Comparison of ENCODE assay signal across 8 cellular contexts in the genomic region with DNA sequence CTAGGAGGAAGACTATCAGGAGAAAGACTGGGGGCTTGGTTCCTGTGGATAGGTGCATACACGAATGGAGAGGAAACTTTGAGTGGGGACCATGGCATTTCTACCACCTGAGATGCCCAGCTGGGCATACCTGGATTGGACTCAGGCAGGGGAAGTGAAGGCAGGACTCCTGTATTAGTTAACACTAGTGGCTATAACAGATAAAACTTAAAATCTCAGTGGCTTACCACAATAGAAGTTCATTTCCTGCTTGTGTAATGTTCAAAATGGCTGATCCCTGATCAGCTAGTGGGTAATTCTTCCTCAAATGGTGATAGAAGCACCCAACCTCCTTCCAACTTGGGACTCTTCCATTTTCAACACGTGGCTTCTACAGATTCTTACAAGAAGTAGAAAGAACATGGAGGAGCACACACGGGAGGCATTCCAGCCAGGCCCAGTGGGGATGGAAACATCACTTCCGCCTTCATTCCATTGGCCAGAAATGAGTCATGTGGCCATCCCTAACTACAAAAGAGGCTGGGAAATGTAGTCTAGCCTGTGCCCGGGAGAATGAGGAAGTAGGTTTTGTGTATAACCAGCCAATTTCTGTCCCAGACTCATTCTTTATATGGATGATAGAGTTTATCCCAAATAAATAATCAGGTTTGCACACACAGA.
A peak's percentile ranks its signal among the peaks of the same experiment; 100 is the strongest.
DNase-seq lines count a peak whose midpoint lies in the region; ATAC-seq and TF ChIP-seq lines count a peak whose summit lies in the region.

No MANE protein-coding gene starts in this region.

- 59 to 60% methylated on average over 5 of the region's 5 CpGs for WGBS in lung, 2 donors

- no peaks in the 10 kb centered on the region for H3K27me3 ChIP-seq in lung (ENCODE audit: control insufficient read depth, insufficient read depth)

- peak; percentile 89 for ATAC-seq in GM18858 (IDR thresholded peaks at IDR 0.05; ENCODE audit: unreplicated experiment)
- peak; percentile 85 for ATAC-seq in HG03139 (IDR thresholded peaks at IDR 0.05; ENCODE audit: unreplicated experiment)
- peak; percentile 65 for ATAC-seq in lung (ENCODE audit: insufficient read depth, low FRiP score)

- H3K4me1 ChIP-seq in lung (ENCODE audit: control insufficient read depth in 2 of 2, insufficient read depth in 2 of 2, low read length in 2 of 2) = peaks cover 0 to 1% of the 10 kb centered on the region in 2 donors

- DNase-seq in CD1c-positive myeloid dendritic cell (ENCODE audit: extremely low spot score) (peak; percentile 84), NOMO-1 treated with DMSO at 0.1 percent for 48 hours (lab: John Stamatoyannopoulos, UW; ENCODE audit: unreplicated experiment) (peak; percentile 90), cardiac fibroblast (ENCODE audit: low read depth in 2 of 2) (peak; percentile 54 to 81), lung (ENCODE audit: low spot score) (peak; percentile 32), ecto neural progenitor cell (ENCODE audit: low spot score) (no peak), GM19240 (ENCODE audit: insufficient read length, low spot score) (no peak)

- TF ChIP-seq CTCF in cardiac fibroblast (IDR thresholded peaks at IDR 0.05; ENCODE audit: low read depth, low read length) (no peak), lung (IDR thresholded peaks at IDR 0.05; ENCODE audit: control extremely low read depth, extremely low read depth) (no peak)

- no peak overlapping the region for H3K27ac ChIP-seq in lung (ENCODE audit: low read depth in 1 of 2, low read length in 1 of 2)

- no peaks in the 10 kb centered on the region for H3K36me3 ChIP-seq in lung (ENCODE audit: control insufficient read depth in 2 of 2, insufficient read depth in 2 of 2, low read length in 2 of 2)

- H3K9me3 ChIP-seq in lung (ENCODE audit: control insufficient read depth in 2 of 2, insufficient read depth in 1 of 2, low read length in 1 of 2) = no peaks in the 10 kb centered on the region

- H3K4me3 ChIP-seq in cardiac fibroblast (replicated peaks in 1 of 2; ENCODE audit: low read depth in 2 of 2, low read length in 2 of 2) = peak overlapping the region in 1 of 2 donors; percentile 33
- no peak overlapping the region for H3K4me3 ChIP-seq in lung

Comparison
In these comparisons a context has a peak if more than half of its experiments do, and no peak if none do; other contexts are left out.
1. DNase-seq: peak in CD1c-positive myeloid dendritic cell (single experiment), NOMO-1 treated with DMSO at 0.1 percent for 48 hours (single experiment), cardiac fibroblast (2 of 2) and lung (single experiment); none in ecto neural progenitor cell (single experiment) and GM19240 (single experiment).
2. Peak in every context shown above with its lines, with median percentiles within 50 percentile points of each other: ATAC-seq.